28 cellular contexts compared by ENCODE assay signal in genomic region chr18:46113751-46114150, GRCh38.
"Had no signal": no experiment of that assay in that cellular context is flagged by ENCODE, and none has a peak within 500 bp of the region (broad histone marks: within the 10 kb centered on the region; RNA-seq: fewer than 3 reads in every experiment).

No MANE protein-coding gene starts in this region.

- H3K4me2 ChIP-seq: neural progenitor cell, smooth muscle cell had no signal

- H3K4me1 Mint-ChIP-seq: immature natural killer cell, neural progenitor cell had no signal

- H2AFZ ChIP-seq: neural progenitor cell had no signal

- H3K27ac ChIP-seq: heart right ventricle, left ventricle myocardium inferior, neural progenitor cell, neutrophil, right atrium auricular region, right lobe of liver, stomach, testis, thyroid gland, upper lobe of right lung had no signal

- H3K36me3 ChIP-seq: neutrophil, right atrium auricular region had no signal

- H3K4me3 ChIP-seq: heart right ventricle, left ventricle myocardium inferior, lung, neural progenitor cell, right atrium auricular region, right lobe of liver, smooth muscle cell, stomach, testis, thyroid gland, upper lobe of right lung had no signal

- H3K9ac ChIP-seq: neural progenitor cell had no signal

- ATAC-seq: heart right ventricle; natural killer cell; right lobe of liver; stimulated activated memory B cell treated with anti-CD40 and anti-IgM and Interleukin-4, amounts not matched to agents 10 μg/mL and 1 μg/mL and 100 μg/mL, for 72 hours; stimulated activated naive CD8-positive, alpha-beta T cell treated with anti-CD3 and anti-CD28 coated beads, Interleukin-15, Interleukin-2, amounts not matched to agents 100 U/mL and 50 U/mL, for 24 hours; upper lobe of right lung had no signal

- H3K9me3 ChIP-seq: left ventricle myocardium inferior, neutrophil, right atrium auricular region, right lobe of liver, stomach, testis, thyroid gland, upper lobe of right lung had no signal

- DNase-seq: heart right ventricle; hippocampal formation; immature natural killer cell; kidney; left ventricle myocardium inferior; naive B cell; natural killer cell; nephron progenitor cell; occipital lobe; right lobe of liver; stimulated activated CD4-positive, alpha-beta T cell treated with anti-CD3 and anti-CD28 coated beads, Interleukin-1b, Interleukin-23, amount 100 ng/mL, for 48 hours; stimulated activated CD4-positive, alpha-beta T cell treated with anti-CD3 and anti-CD28 coated beads, Interleukin-2, amount 100 ng/mL, for 48 hours; stimulated activated CD4-positive, alpha-beta T cell treated with anti-CD3 and anti-CD28 coated beads, Interleukin-4, amount 100 ng/mL, for 4 hours; stimulated activated CD8-positive, alpha-beta memory T cell treated with anti-CD3 and anti-CD28 coated beads, Interleukin-4, amount 100 ng/mL, for 48 hours; stimulated activated naive CD8-positive, alpha-beta T cell treated with anti-CD3 and anti-CD28 coated beads, Interleukin-15, Interleukin-2, amounts not matched to agents 100 U/mL and 50 U/mL, for 24 hours; stomach; testis; thyroid gland; upper lobe of right lung had no signal

- H3K36me3 Mint-ChIP-seq: natural killer cell had no signal

- H3K4me3 Mint-ChIP-seq: immature natural killer cell; naive B cell; natural killer cell; nephron progenitor cell; neural progenitor cell; stimulated activated memory B cell treated with anti-CD40 and anti-IgM and Interleukin-4, amounts not matched to agents 10 μg/mL and 1 μg/mL and 100 μg/mL, for 72 hours had no signal

- H3K4me1 ChIP-seq: heart right ventricle, left ventricle myocardium inferior, neural progenitor cell, right atrium auricular region, right lobe of liver, stomach, testis, thyroid gland, upper lobe of right lung had no signal

- H3K27ac Mint-ChIP-seq: immature natural killer cell; natural killer cell; nephron progenitor cell; neural progenitor cell; progenitor cell of endocrine pancreas; stimulated activated memory B cell treated with anti-CD40 and anti-IgM and Interleukin-4, amounts not matched to agents 10 μg/mL and 1 μg/mL and 100 μg/mL, for 72 hours had no signal

- H3K27me3 Mint-ChIP-seq: naive B cell; progenitor cell of endocrine pancreas; stimulated activated memory B cell treated with anti-CD40 and anti-IgM and Interleukin-4, amounts not matched to agents 10 μg/mL and 1 μg/mL and 100 μg/mL, for 72 hours had no signal

- H3K9me3 Mint-ChIP-seq: immature natural killer cell, naive B cell, natural killer cell, neural progenitor cell had no signal

- H3K27me3 ChIP-seq: heart right ventricle, neural progenitor cell, neutrophil, right atrium auricular region, right lobe of liver, stomach, testis, thyroid gland, upper lobe of right lung had no signal

- FAIRE-seq: islet of Langerhans, kidney, urothelium cell line had no signal
